Comparison of ENCODE assay signal across 16 cellular contexts in genomic region chr7:26328498-26329390, GRCh38. TPM values are rescaled to one million over a fixed set of nuclear protein-coding genes. Genes with fewer than 3 reads are reported as not detected.
A peak's percentile ranks its signal among the peaks of the same experiment; 100 is the strongest.
DNase-seq lines count a peak whose midpoint lies in the region; ATAC-seq and TF ChIP-seq lines count a peak whose summit lies in the region.
"Had no signal": no experiment of that assay in that cellular context is flagged by ENCODE, and none has a peak within 500 bp of the region (broad histone marks: within the 10 kb centered on the region; RNA-seq: fewer than 3 reads in every experiment).

No MANE protein-coding gene starts in this region.

- no peaks in the 10 kb centered on the region for H3K9me3 Mint-ChIP-seq in natural killer cell treated with Interleukin-12 subunit alpha and Interleukin-12 subunit beta and Interleukin-15 and Interleukin-18, amount 100 ng/mL, for 72 hours
- H3K9me3 Mint-ChIP-seq in activated T-cell treated with anti-CD3 and anti-CD28 coated beads, Interleukin-2, amount 50 U/mL, for 24 hours, result no peaks in the 10 kb centered on the region

- H3K27ac Mint-ChIP-seq in natural killer cell treated with Interleukin-12 subunit alpha and Interleukin-12 subunit beta and Interleukin-15 and Interleukin-18, amount 100 ng/mL, for 72 hours, result peak overlapping the region in 1 of 2 donors; percentile 9
- no peak overlapping the region for H3K27ac Mint-ChIP-seq in activated T-cell treated with anti-CD3 and anti-CD28 coated beads, Interleukin-2, amount 50 U/mL, for 24 hours
- H3K27ac Mint-ChIP-seq: nephron had no signal

- H3K36me3 Mint-ChIP-seq in natural killer cell treated with Interleukin-12 subunit alpha and Interleukin-12 subunit beta and Interleukin-15 and Interleukin-18, amount 100 ng/mL, for 72 hours, result no peaks in the 10 kb centered on the region
- H3K36me3 Mint-ChIP-seq in activated T-cell treated with anti-CD3 and anti-CD28 coated beads, Interleukin-2, amount 50 U/mL, for 24 hours (ENCODE audit: low read depth), result peaks cover 2% of the 10 kb centered on the region

- H3K4me3 ChIP-seq in DOHH2 (ENCODE audit: low read length) (no peak overlapping the region; the same call in 1 of the 2 replicates), HEK293 (ENCODE audit: low read depth, low read length) (no peak overlapping the region), SU-DHL-6 (ENCODE audit: insufficient read depth, low read length, poor library complexity, severe bottlenecking) (no peak overlapping the region), right atrium auricular region (no peak overlapping the region)
- H3K4me3 ChIP-seq: adrenal gland, lung had no signal

- H3K9me3 ChIP-seq in DOHH2 (ENCODE audit: control insufficient read depth, insufficient read depth, low read length), result no peaks in the 10 kb centered on the region
- no peaks in the 10 kb centered on the region for H3K9me3 ChIP-seq in HEK293 (ENCODE audit: control insufficient read depth, insufficient read depth, low read depth, low read length)
- no peaks in the 10 kb centered on the region for H3K9me3 ChIP-seq in SU-DHL-6 (ENCODE audit: insufficient read depth, low read length)
- no peaks in the 10 kb centered on the region for H3K9me3 ChIP-seq in right atrium auricular region
- H3K9me3 ChIP-seq: adrenal gland had no signal

- no peak overlapping the region for H3K4me3 Mint-ChIP-seq in natural killer cell treated with Interleukin-12 subunit alpha and Interleukin-12 subunit beta and Interleukin-15 and Interleukin-18, amount 100 ng/mL, for 72 hours
- H3K4me3 Mint-ChIP-seq in activated T-cell treated with anti-CD3 and anti-CD28 coated beads, Interleukin-2, amount 50 U/mL, for 24 hours, result no peak overlapping the region
- H3K4me3 Mint-ChIP-seq: nephron had no signal

- H3K9me2 ChIP-seq in DOHH2 (replicated peaks; ENCODE audit: control insufficient read depth, low read length) (no peaks in the 10 kb centered on the region), SU-DHL-6 (replicated peaks; ENCODE audit: insufficient read depth, low read length) (no peaks in the 10 kb centered on the region)

- peak overlapping the region; percentile 67 for H3K4me2 ChIP-seq in DOHH2 (ENCODE audit: low read length)
- H3K4me2 ChIP-seq in SU-DHL-6 (ENCODE audit: low read depth, low read length, poor library complexity, severe bottlenecking), result peak overlapping the region; percentile 2

- no peak overlapping the region for H2AFZ ChIP-seq in SU-DHL-6 (ENCODE audit: low read depth, low read length, severe bottlenecking)

- CTCF ChIA-PET in HEK293 (lab: Yijun Ruan, JAX), result interaction anchor here (1.5 kb wide), 1 partner anchor 339 kb away, joined by 3 read pairs; no protein-coding TSS in a partner anchor

- TF ChIP-seq CTCF in DOHH2 (IDR thresholded peaks at IDR 0.05; ENCODE audit: low read depth, low read length, poor library complexity, severe bottlenecking) (no peak), HEK293 (tag by site-specific recombination; IDR thresholded peaks at IDR 0.05) (no peak), SU-DHL-6 (IDR thresholded peaks at IDR 0.05; ENCODE audit: insufficient read depth, low read length, poor library complexity, severe bottlenecking) (no peak), right atrium auricular region (IDR thresholded peaks at IDR 0.05) (no peak)

- no peak overlapping the region for H3K9ac ChIP-seq in SU-DHL-6 (ENCODE audit: low read length)

- peak; percentile 32 to 60 for ATAC-seq in natural killer cell treated with Interleukin-12 subunit alpha and Interleukin-12 subunit beta and Interleukin-15 and Interleukin-18, amount 100 ng/mL, for 72 hours
- no peak for ATAC-seq in GM21360 (IDR thresholded peaks at IDR 0.05; ENCODE audit: unreplicated experiment)
- ATAC-seq: foreskin keratinocyte had no signal

- H3K27me3 Mint-ChIP-seq in natural killer cell treated with Interleukin-12 subunit alpha and Interleukin-12 subunit beta and Interleukin-15 and Interleukin-18, amount 100 ng/mL, for 72 hours, result no peaks in the 10 kb centered on the region
- no peaks in the 10 kb centered on the region for H3K27me3 Mint-ChIP-seq in activated T-cell treated with anti-CD3 and anti-CD28 coated beads, Interleukin-2, amount 50 U/mL, for 24 hours

- H3K27me3 ChIP-seq in DOHH2 (ENCODE audit: control insufficient read depth, low read length) (no peaks in the 10 kb centered on the region), SU-DHL-6 (ENCODE audit: low read length) (no peaks in the 10 kb centered on the region), right atrium auricular region (no peaks in the 10 kb centered on the region)
- H3K27me3 ChIP-seq: adrenal gland, foreskin keratinocyte had no signal

- H3F3A ChIP-seq in DOHH2 (ENCODE audit: control insufficient read depth, insufficient read depth), result peaks cover 28% of the 10 kb centered on the region
- peaks cover 28% of the 10 kb centered on the region for H3F3A ChIP-seq in SU-DHL-6 (ENCODE audit: insufficient read depth)

- no peak for DNase-seq in natural killer cell treated with Interleukin-12 subunit alpha and Interleukin-12 subunit beta and Interleukin-15 and Interleukin-18, amount 100 ng/mL, for 72 hours (ENCODE audit: low spot score)
- DNase-seq in right atrium auricular region (ENCODE audit: low spot score), result no peak
- no peak for DNase-seq in activated T-cell treated with anti-CD3 and anti-CD28 coated beads, Interleukin-2, amount 50 U/mL, for 24 hours
- no peak for DNase-seq in ureter (ENCODE audit: low spot score)
- DNase-seq: activated CD4-positive, alpha-beta T cell treated with anti-CD3 and anti-CD28 coated beads for 4 hours; foreskin keratinocyte; NCI-H1092; retina; Right ventricle myocardium superior had no signal

- peaks cover 50% of the 10 kb centered on the region for H3K4me1 ChIP-seq in DOHH2 (ENCODE audit: control insufficient read depth, low read length)
- H3K4me1 ChIP-seq in HEK293 (ENCODE audit: control insufficient read depth, insufficient read depth, low read length), result no peaks in the 10 kb centered on the region
- no peaks in the 10 kb centered on the region for H3K4me1 ChIP-seq in right atrium auricular region

- POLR2A ChIA-PET in HEK293 (lab: Yijun Ruan, JAX), result no interaction called here

- peaks cover 43% of the 10 kb centered on the region for H3K79me2 ChIP-seq in DOHH2 (ENCODE audit: control insufficient read depth, low read length)
- peaks cover 84% of the 10 kb centered on the region for H3K79me2 ChIP-seq in SU-DHL-6 (ENCODE audit: insufficient read depth, low read length)

- H3K4me1 Mint-ChIP-seq in natural killer cell treated with Interleukin-12 subunit alpha and Interleukin-12 subunit beta and Interleukin-15 and Interleukin-18, amount 100 ng/mL, for 72 hours (ENCODE audit: low read depth in 2 of 2), result peaks cover 30 to 44% of the 10 kb centered on the region in 2 donors
- peaks cover 3% of the 10 kb centered on the region for H3K4me1 Mint-ChIP-seq in activated T-cell treated with anti-CD3 and anti-CD28 coated beads, Interleukin-2, amount 50 U/mL, for 24 hours (ENCODE audit: low read depth)
- H3K4me1 Mint-ChIP-seq: nephron had no signal

- H4K20me1 ChIP-seq in DOHH2 (ENCODE audit: control insufficient read depth, insufficient read depth, low read depth, low read length) (no peaks in the 10 kb centered on the region), SU-DHL-6 (ENCODE audit: low read depth, low read length) (peaks cover 3% of the 10 kb centered on the region; the same call in 1 of the 2 replicates)

- H3K27ac ChIP-seq in DOHH2 (ENCODE audit: low read depth, low read length) (no peak overlapping the region), HEK293 (ENCODE audit: extremely low read depth, low read depth, low read length) (no peak overlapping the region), SU-DHL-6 (ENCODE audit: low read depth, low read length) (peak overlapping the region; percentile 45; the same call in 1 of the 2 replicates), right atrium auricular region (no peak overlapping the region)
- H3K27ac ChIP-seq: adrenal gland, foreskin keratinocyte had no signal

- H3K36me3 ChIP-seq in DOHH2 (ENCODE audit: control insufficient read depth, low read length), result no peaks in the 10 kb centered on the region; the same call in 1 of the 2 replicates
- no peaks in the 10 kb centered on the region for H3K36me3 ChIP-seq in HEK293 (ENCODE audit: control insufficient read depth in 2 of 2, insufficient read depth in 1 of 2, low read length in 2 of 2)
- H3K36me3 ChIP-seq in SU-DHL-6 (ENCODE audit: low read length), result no peaks in the 10 kb centered on the region
- no peaks in the 10 kb centered on the region for H3K36me3 ChIP-seq in right atrium auricular region
- H3K36me3 ChIP-seq: adrenal gland had no signal

TF ChIP-seq in HEK293, 187 proteins besides CTCF, POLR2A, EP300 and RAD21 (continues in another document):
- no peak for TF ChIP-seq ZNF513 (tag by site-specific recombination; IDR thresholded peaks at IDR 0.05)

RNA-seq across cellular contexts. Expression of gene SNX10, which starts 37.1 kb away (rescaled TPM):
- total RNA-seq in natural killer cell treated with Interleukin-12 subunit alpha and Interleukin-12 subunit beta and Interleukin-15 and Interleukin-18, amount 100 ng/mL, for 72 hours, result 10 to 100 TPM; 47.2 to 81.7 TPM
- total RNA-seq in right atrium auricular region (1 to 10 TPM in 1 of 2 donors, under 1 TPM in 1; 0.96 to 3.3 TPM), ureter (2.6 TPM)

Comparison
In these comparisons a context has a peak if more than half of its experiments do, and no peak if none do; other contexts are left out.
1. RNA of gene SNX10, which starts 37.1 kb away (total RNA-seq): 47.2 to 81.7 TPM in natural killer cell treated with Interleukin-12 subunit alpha and Interleukin-12 subunit beta and Interleukin-15 and Interleukin-18, amount 100 ng/mL, for 72 hours; 0.96 to 3.3 TPM in right atrium auricular region and 2.6 TPM in ureter (single experiment); every median in the first group is over 10 times any median in the second.